ENCODE assay signal across 8 cellular contexts in the genomic region with DNA sequence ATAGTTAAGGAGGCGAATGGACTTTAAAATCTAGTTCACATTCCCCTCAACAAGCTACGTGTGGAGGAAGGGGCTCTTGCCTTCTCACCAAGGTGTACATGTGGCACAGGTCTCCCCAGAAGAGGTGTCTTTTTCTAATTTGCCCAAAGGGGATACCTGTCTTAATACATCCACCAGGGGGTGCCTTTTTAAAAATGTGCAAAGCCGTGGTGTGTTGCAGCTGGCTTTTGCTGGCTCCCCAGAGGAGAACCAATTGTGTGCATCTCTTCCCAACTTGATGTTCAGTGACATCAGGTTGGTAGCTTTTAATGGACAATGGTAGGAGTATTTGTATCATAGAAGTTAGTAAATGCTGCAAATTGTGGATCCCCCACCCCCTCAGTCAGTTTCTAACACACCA. TPM values are rescaled to one million over a fixed set of nuclear protein-coding genes. Genes with fewer than 3 reads are reported as not detected.
DNase-seq lines count a peak whose midpoint lies in the region; ATAC-seq and TF ChIP-seq lines count a peak whose summit lies in the region.

No MANE protein-coding gene starts in this region.

- H3K9ac ChIP-seq in parathyroid adenoma: no peak overlapping the region

- H3K27ac Mint-ChIP-seq in T-cell: no peak overlapping the region

- intact Hi-C loops in lower leg skin (cut with DNase I; ENCODE audit: low total_unique reads): no loop called here

- POLR2A ChIA-PET in T-cell (lab: Charles Lee): interaction anchor here in 1 of 2 donors (0.6 kb wide), 2 partner anchors 60 to 296 kb away, joined by 5 to 9 read pairs; no protein-coding TSS in a partner anchor

- no peak overlapping the region for H2AFZ ChIP-seq in parathyroid adenoma

- no peaks in the 10 kb centered on the region for H3K79me2 ChIP-seq in parathyroid adenoma

- H3K36me3 ChIP-seq in parathyroid adenoma (ENCODE audit: control insufficient read depth, insufficient read depth, low read length): no peaks in the 10 kb centered on the region

- H3K4me3 ChIP-seq in parathyroid adenoma (ENCODE audit: low read depth, low read length) (no peak overlapping the region), lower leg skin (ENCODE audit: low read depth, poor library complexity, severe bottlenecking) (no peak overlapping the region)

- 76 to 78% methylated on average over 3 of the region's 3 CpGs for WGBS in lower leg skin, 2 donors

- peaks cover 6 to 28% (median 23%) of the 10 kb centered on the region in 3 donors for H3K9me3 Mint-ChIP-seq in T-cell

- H3K4me3 Mint-ChIP-seq in T-cell: no peak overlapping the region

- CTCF ChIA-PET in T-cell (lab: Charles Lee): interaction anchor here (0.5 to 3.9 kb wide), 15 partner anchors 9 to 851 kb away, joined by 3 to 60 read pairs (median 4); partner anchors contain the start of gene DDX47 (in 1 of the 2)

- no peaks in the 10 kb centered on the region for H3K9me3 ChIP-seq in parathyroid adenoma (ENCODE audit: control insufficient read depth, low read length)

- no peak overlapping the region for H3K27ac ChIP-seq in parathyroid adenoma

- H3K4me1 Mint-ChIP-seq in T-cell: peaks cover 5 to 8% (median 8%) of the 10 kb centered on the region in 3 donors

- H3K4me2 ChIP-seq in parathyroid adenoma (ENCODE audit: low read length): no peak overlapping the region

- TF ChIP-seq POLR2A in lower leg skin (IDR thresholded peaks at IDR 0.05): no peak

- no peaks in the 10 kb centered on the region for H3K27me3 Mint-ChIP-seq in T-cell

- ATAC-seq in HG02798 (IDR thresholded peaks at IDR 0.05; ENCODE audit: poor library complexity, unreplicated experiment) (peak; percentile 58), T-cell (replicated peaks in 1 of 4) (peak; percentile 75 to 90 (median 86))

- TF ChIP-seq CTCF in parathyroid adenoma (IDR thresholded peaks at IDR 0.05): peak; percentile 71
- no peak for TF ChIP-seq CTCF in lower leg skin (IDR thresholded peaks at IDR 0.05)

- H3K36me3 Mint-ChIP-seq in T-cell: peaks cover 59% of the 10 kb centered on the region

- H3K4me1 ChIP-seq in parathyroid adenoma: no peaks in the 10 kb centered on the region

- DNase-seq in activated T-cell treated with anti-CD3 and anti-CD28 coated beads for 1 hour (ENCODE audit: low read depth) (peak; percentile 14), T-cell (peak in 31 of 34 experiments; percentile 11 to 58 (median 32)), dermis microvascular lymphatic vessel endothelial cell (ENCODE audit: low read depth in 2 of 2) (peak; percentile 6 to 35), lower leg skin (ENCODE audit: low spot score in 2 of 2) (no peak), hippocampal formation (lab: John Stamatoyannopoulos, UW) (no peak)
- DNase-seq in activated T-cell treated with anti-CD3 and anti-CD28 coated beads, Interleukin-2, amount 50 U/mL, for 1 hour: no peak

- H3K27me3 ChIP-seq in parathyroid adenoma (ENCODE audit: control insufficient read depth, insufficient read depth, low read length): no peaks in the 10 kb centered on the region

RNA-seq across cellular contexts. Expression of gene CREBL2, which starts 33.8 kb away (rescaled TPM):
- total RNA-seq in T-cell (10 to 100 TPM; 24.4 to 37.2 (median 33.8) TPM), dermis microvascular lymphatic vessel endothelial cell (31.5 and 34.0 TPM in 2 replicates), lower leg skin (10 to 100 TPM; 36.1 to 47.0 (median 44.5) TPM)

RNA-seq across cellular contexts. Expression of gene GPR19, which starts 50.5 kb away (rescaled TPM):
- total RNA-seq in T-cell: 1 to 10 TPM; 1.7 to 5.2 (median 2.2) TPM
- total RNA-seq in dermis microvascular lymphatic vessel endothelial cell: 0.38 and 0.64 TPM in 2 replicates
- under 1 TPM in 1 of 4 donors, not detected in 3; 0.13 TPM for total RNA-seq in lower leg skin

Comparison
In these comparisons a context has a peak if more than half of its experiments do, and no peak if none do; other contexts are left out.
1. DNase-seq: peak in activated T-cell treated with anti-CD3 and anti-CD28 coated beads for 1 hour (single experiment), T-cell (31 of 34) and dermis microvascular lymphatic vessel endothelial cell (2 of 2); none in activated T-cell treated with anti-CD3 and anti-CD28 coated beads, Interleukin-2, amount 50 U/mL, for 1 hour (single experiment), lower leg skin (0 of 2) and hippocampal formation (0 of 2).